Comparison of ENCODE assay signal across 1 cellular context in the genomic region with DNA sequence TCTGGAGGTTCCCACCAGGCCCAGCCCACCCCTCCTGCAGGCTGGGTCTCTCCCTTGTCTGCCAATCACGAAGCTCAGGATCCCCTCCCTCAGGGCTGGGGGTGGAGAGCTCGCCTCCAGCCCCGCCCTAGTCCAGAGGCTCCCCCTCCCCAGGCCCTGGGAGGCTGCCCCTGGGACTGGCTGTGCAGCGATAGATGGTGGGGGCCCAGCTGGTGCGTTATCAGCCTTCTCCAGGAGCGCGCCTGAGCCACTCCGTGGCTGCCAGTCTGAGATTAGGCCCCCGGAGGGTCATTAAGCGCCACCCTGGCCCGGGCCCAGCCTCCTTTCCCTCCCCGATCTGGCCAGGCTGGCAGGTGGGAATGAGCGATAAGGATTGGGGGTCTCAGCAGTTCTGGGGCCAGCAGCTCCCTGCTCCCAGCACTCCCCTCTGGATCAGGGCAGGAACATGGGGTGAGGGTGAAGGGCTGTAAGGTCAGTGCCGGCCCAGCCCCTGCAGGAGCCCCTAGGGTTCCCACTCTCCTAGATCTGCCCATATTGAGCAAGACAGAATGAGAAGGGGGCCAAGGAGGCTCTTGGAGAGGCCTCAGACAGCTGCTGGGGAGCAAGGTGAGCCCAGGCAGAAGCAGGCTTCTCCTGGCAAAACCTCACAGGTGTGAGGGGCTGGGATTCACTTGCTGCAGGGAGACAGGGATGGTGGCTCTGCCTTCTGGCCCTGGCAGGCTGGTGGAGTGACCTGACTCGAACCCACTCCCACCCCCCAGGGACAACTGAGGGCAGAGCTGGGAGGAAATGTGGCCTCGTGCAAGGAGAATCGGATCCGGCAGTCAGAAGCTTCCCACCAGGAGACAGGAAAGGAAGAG.
TF ChIP-seq lines count a peak whose summit lies in the region.

No MANE protein-coding gene starts in this region.

TF ChIP-seq in K562, 482 proteins besides CTCF, POLR2A, EP300 and RAD21 (continued from another document and continues in another):
- TF ChIP-seq, protein P1, sequence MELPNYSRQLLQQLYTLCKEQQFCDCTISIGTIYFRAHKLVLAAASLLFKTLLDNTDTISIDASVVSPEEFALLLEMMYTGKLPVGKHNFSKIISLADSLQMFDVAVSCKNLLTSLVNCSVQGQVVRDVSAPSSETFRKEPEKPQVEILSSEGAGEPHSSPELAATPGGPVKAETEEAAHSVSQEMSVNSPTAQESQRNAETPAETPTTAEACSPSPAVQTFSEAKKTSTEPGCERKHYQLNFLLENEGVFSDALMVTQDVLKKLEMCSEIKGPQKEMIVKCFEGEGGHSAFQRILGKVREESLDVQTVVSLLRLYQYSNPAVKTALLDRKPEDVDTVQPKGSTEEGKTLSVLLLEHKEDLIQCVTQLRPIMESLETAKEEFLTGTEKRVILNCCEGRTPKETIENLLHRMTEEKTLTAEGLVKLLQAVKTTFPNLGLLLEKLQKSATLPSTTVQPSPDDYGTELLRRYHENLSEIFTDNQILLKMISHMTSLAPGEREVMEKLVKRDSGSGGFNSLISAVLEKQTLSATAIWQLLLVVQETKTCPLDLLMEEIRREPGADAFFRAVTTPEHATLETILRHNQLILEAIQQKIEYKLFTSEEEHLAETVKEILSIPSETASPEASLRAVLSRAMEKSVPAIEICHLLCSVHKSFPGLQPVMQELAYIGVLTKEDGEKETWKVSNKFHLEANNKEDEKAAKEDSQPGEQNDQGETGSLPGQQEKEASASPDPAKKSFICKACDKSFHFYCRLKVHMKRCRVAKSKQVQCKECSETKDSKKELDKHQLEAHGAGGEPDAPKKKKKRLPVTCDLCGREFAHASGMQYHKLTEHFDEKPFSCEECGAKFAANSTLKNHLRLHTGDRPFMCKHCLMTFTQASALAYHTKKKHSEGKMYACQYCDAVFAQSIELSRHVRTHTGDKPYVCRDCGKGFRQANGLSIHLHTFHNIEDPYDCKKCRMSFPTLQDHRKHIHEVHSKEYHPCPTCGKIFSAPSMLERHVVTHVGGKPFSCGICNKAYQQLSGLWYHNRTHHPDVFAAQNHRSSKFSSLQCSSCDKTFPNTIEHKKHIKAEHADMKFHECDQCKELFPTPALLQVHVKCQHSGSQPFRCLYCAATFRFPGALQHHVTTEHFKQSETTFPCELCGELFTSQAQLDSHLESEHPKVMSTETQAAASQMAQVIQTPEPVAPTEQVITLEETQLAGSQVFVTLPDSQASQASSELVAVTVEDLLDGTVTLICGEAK (IDR thresholded peaks at IDR 0.05) = peak; percentile 63; the same call in 1 of the 2 replicates
- TF ChIP-seq, protein P1 (CRISPR knock-in tag; IDR thresholded peaks at IDR 0.05) = no peak
- TF ChIP-seq EHMT2 (IDR thresholded peaks at IDR 0.05) (no peak), HDAC6 (IDR thresholded peaks at IDR 0.05; ENCODE audit: low read depth, low read length) (no peak), ZNF318 (IDR thresholded peaks at IDR 0.05; ENCODE audit: borderline replicate concordance in 1 of 2, low read depth in 1 of 2) (peak in 1 of 2 experiments; percentile 92; a peak in 2 of 4 replicates), ATF1 (CRISPR knock-in tag; IDR thresholded peaks at IDR 0.05) (no peak), ATF1 (tag; IDR thresholded peaks at IDR 0.05) (peak; percentile 79), ZNF134 (CRISPR knock-in tag; conservative IDR thresholded peaks at IDR 0.05) (peak; percentile 82), ZNF707 (CRISPR knock-in tag; conservative IDR thresholded peaks at IDR 0.05) (peak; percentile 74), PPARD (CRISPR knock-in tag; IDR thresholded peaks at IDR 0.05) (no peak), PYGO2 (tag; IDR thresholded peaks at IDR 0.05) (peak; percentile 98), POLR2B (IDR thresholded peaks at IDR 0.05; ENCODE audit: low read depth, partially characterized antibody) (no peak), ZNF316 (IDR thresholded peaks at IDR 0.05) (peak; percentile 85), ZBTB11 (CRISPR knock-in tag; IDR thresholded peaks at IDR 0.05) (peak in 1 of 3 experiments; percentile 94; a peak in 2 of 6 replicates), ILK (tag; IDR thresholded peaks at IDR 0.05; ENCODE audit: borderline replicate concordance, low read depth) (no peak), STAT6 (CRISPR knock-in tag; IDR thresholded peaks at IDR 0.05) (no peak; the same call in 1 of the 2 replicates), MCM5 (IDR thresholded peaks at IDR 0.05; ENCODE audit: low read depth) (no peak), SMAD1 (IDR thresholded peaks at IDR 0.05; ENCODE audit: low read depth, low read length, partially characterized antibody) (peak; percentile 99), PCBP1 (IDR thresholded peaks at IDR 0.05; ENCODE audit: low read depth, low read length, poor library complexity, severe bottlenecking) (peak; percentile 100), CBFA2T3 (IDR thresholded peaks at IDR 0.05) (peak; percentile 100), ESRRB (CRISPR knock-in tag; IDR thresholded peaks at IDR 0.05; ENCODE audit: borderline replicate concordance) (0 out of 2 replicates have a peak, but pooled peaks have one; percentile 77), ZNF766 (CRISPR knock-in tag; conservative IDR thresholded peaks at IDR 0.05) (peak; percentile 99), TGIF2 (CRISPR knock-in tag; IDR thresholded peaks at IDR 0.05) (no peak)
